Comparison of ENCODE assay signal across 23 cellular contexts in the genomic region with DNA sequence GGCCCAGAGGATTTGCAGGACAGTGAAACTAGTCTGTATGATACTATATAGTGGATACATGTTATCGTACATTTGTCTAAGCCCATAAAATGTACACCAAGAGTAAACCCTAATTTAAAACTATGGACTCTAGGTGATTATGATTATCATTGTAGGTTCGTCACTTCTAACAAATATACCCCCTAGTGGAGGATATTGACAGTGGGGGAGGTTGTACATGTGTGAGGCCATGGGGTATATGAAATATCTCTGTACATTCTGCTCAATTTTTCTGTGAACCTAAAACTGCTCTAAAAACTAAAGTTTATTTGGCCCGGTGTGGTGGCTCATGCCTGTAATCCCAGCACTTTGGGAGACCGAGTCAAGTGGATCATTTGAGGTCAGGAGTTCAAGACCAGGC.
"Had no signal": no experiment of that assay in that cellular context is flagged by ENCODE, and none has a peak within 500 bp of the region (broad histone marks: within the 10 kb centered on the region; RNA-seq: fewer than 3 reads in every experiment).

No MANE protein-coding gene starts in this region.

- DNase-seq: activated CD4-positive, alpha-beta T cell treated with anti-CD3 and anti-CD28 coated beads for 48 hours; activated CD4-positive, alpha-beta T cell treated with anti-CD3 and anti-CD28 coated beads, Interleukin-2, amount 50 U/mL, for 4 hours; activated CD4-positive, CD25-positive, alpha-beta regulatory T cell treated with anti-CD3 and anti-CD28 coated beads, Interleukin-2, amount 50 U/mL, for 72 hours; activated naive CD4-positive, alpha-beta T cell treated with anti-CD3 and anti-CD28 coated beads for 36 hours; activated T-cell treated with anti-CD3 and anti-CD28 coated beads, Interleukin-2, amount 50 U/mL, for 4 hours; amygdala; Kasumi-1; NCI-H1092 treated with DMSO at 0.1 percent for 48 hours; NCI-H1417 treated with DMSO at 0.1 percent for 48 hours; NCI-H1694; NCI-H2029; NCI-H2107; NCI-H2171 treated with DMSO at 0.1 percent for 48 hours; NCI-H226; NCI-H526; NCI-H774; PC-3; SHP77 had no signal

- H3K27ac ChIP-seq: SJSA1 had no signal

- H3K9me3 ChIP-seq: SJSA1 had no signal

- ATAC-seq: activated CD8-positive, alpha-beta memory T cell treated with anti-CD3 and anti-CD28 coated beads, Interleukin-2, amount 10 ng/mL, durations not matched to agents 7 days and 5 days; activated T-cell treated with anti-CD3 and anti-CD28 coated beads, Interleukin-2, amount 50 U/mL, for 4 hours; PC-3; WTC11 had no signal

- H3K36me3 ChIP-seq: SJSA1 had no signal

- H3K27me3 ChIP-seq: SJSA1 had no signal

- FAIRE-seq: astrocyte, RCC 7860 had no signal

- H3K4me3 ChIP-seq: SJSA1 had no signal
